Comparison of ENCODE assay signal across 20 cellular contexts in the genomic region with DNA sequence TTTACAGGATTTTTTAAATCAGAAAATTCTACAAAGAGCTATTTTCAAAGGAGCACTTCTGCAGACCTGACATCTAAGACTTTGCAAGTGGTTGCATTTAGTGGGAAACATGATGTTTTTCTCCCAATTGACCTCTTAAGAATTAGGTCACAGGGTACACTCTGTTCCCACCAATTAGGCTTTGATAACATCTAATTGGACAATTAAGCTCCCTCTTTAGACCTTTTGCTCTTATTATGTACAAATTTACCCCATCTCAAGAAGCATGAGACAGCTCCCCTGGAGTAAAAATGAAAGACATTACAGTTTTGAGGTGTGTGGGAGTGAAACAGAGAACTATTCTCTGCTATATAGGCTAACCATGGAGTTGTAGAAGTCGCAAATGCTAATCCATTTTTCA.
"Had no signal": no experiment of that assay in that cellular context is flagged by ENCODE, and none has a peak within 500 bp of the region (broad histone marks: within the 10 kb centered on the region; RNA-seq: fewer than 3 reads in every experiment).

No MANE protein-coding gene starts in this region.

- H3K4me1 Mint-ChIP-seq: T-cell had no signal

- H3K4me3 Mint-ChIP-seq: T-cell; T-helper 1 cell treated with Interleukin-12 subunit alpha and Interleukin-12 subunit beta and Interleukin-4 antibody, amounts not matched to agents 30 μg/mL and 1 μg/mL, for 36 hours had no signal

- H3K27me3 Mint-ChIP-seq: T-cell had no signal

- DNase-seq: IMR-90, Karpas-422, KG1, MG63, NCI-H1092, NCI-H1436 treated with DMSO at 0.1 percent for 48 hours, NCI-H1694, NCI-H187 treated with DMSO at 0.1 percent for 48 hours, NCI-H2029 treated with DMSO at 0.1 percent for 48 hours, NCI-H2171, NCI-H524, NCI-H526 treated with DMSO at 0.1 percent for 48 hours, NCI-H774, PC-3, SHP77, SW 1271, T-cell had no signal

- H3K9me3 Mint-ChIP-seq: T-cell; T-helper 1 cell treated with Interleukin-12 subunit alpha and Interleukin-12 subunit beta and Interleukin-4 antibody, amounts not matched to agents 30 μg/mL and 1 μg/mL, for 36 hours had no signal

- H3K27ac Mint-ChIP-seq: T-cell; T-helper 1 cell treated with Interleukin-12 subunit alpha and Interleukin-12 subunit beta and Interleukin-4 antibody, amounts not matched to agents 30 μg/mL and 1 μg/mL, for 36 hours had no signal

- ATAC-seq: HepG2, Panc1, PC-3, T-cell had no signal
